In genomic region chr3:30443756-30444673, GRCh38 we compare ENCODE assay signal across 19 cellular contexts.
DNase-seq lines count a peak whose midpoint lies in the region; ATAC-seq, FAIRE-seq and TF ChIP-seq lines count a peak whose summit lies in the region.
"Had no signal": no experiment of that assay in that cellular context is flagged by ENCODE, and none has a peak within 500 bp of the region (broad histone marks: within the 10 kb centered on the region; RNA-seq: fewer than 3 reads in every experiment).

No MANE protein-coding gene starts in this region.

- intact Hi-C loops in testis (cut with DNase I; ENCODE audit: low total_unique reads) (no loop called here), mucosa of descending colon (cut with DNase I, micrococcal nuclease) (no loop called here)

- in situ Hi-C loops in KBM-7 (cut with MboI; ENCODE audit: low pct_unique_long_range_greater_than_20kb, low sequenced_read_pairs), result no loop called here

- H3K4me3 Mint-ChIP-seq in astrocyte (ENCODE audit: unreplicated experiment), result no peak overlapping the region
- no peak overlapping the region for H3K4me3 Mint-ChIP-seq in neural progenitor cell
- H3K4me3 Mint-ChIP-seq: activated CD8-positive, alpha-beta memory T cell treated with anti-CD3 and anti-CD28 coated beads, Interleukin-2, amount 10 ng/mL, durations not matched to agents 7 days and 5 days; effector memory CD8-positive, alpha-beta T cell; stimulated activated naive CD8-positive, alpha-beta T cell treated with anti-CD3 and anti-CD28 coated beads, Interleukin-15, amount 100 ng/mL, for 72 hours had no signal

- H3K9me3 ChIP-seq in astrocyte (ENCODE audit: insufficient read depth, low read depth, low read length) (no peaks in the 10 kb centered on the region), testis (no peaks in the 10 kb centered on the region), neural progenitor cell (ENCODE audit: low read depth) (no peaks in the 10 kb centered on the region), mucosa of descending colon (no peaks in the 10 kb centered on the region)
- H3K9me3 ChIP-seq: neutrophil had no signal

- H3K27me3 Mint-ChIP-seq in astrocyte (ENCODE audit: low read depth, unreplicated experiment), result no peaks in the 10 kb centered on the region
- no peaks in the 10 kb centered on the region for H3K27me3 Mint-ChIP-seq in neural progenitor cell (ENCODE audit: insufficient read depth, low read depth)
- H3K27me3 Mint-ChIP-seq: activated CD8-positive, alpha-beta memory T cell treated with anti-CD3 and anti-CD28 coated beads, Interleukin-2, amount 10 ng/mL, durations not matched to agents 7 days and 5 days; effector memory CD8-positive, alpha-beta T cell; stimulated activated naive CD8-positive, alpha-beta T cell treated with anti-CD3 and anti-CD28 coated beads, Interleukin-15, amount 100 ng/mL, for 72 hours had no signal

- no peaks in the 10 kb centered on the region for H4K20me1 ChIP-seq in astrocyte (ENCODE audit: insufficient read depth, low read length)
- no peaks in the 10 kb centered on the region for H4K20me1 ChIP-seq in neural progenitor cell (ENCODE audit: low read depth)

- no peaks in the 10 kb centered on the region for H3F3A ChIP-seq in neural progenitor cell (ENCODE audit: low read depth)

- H3K4me1 Mint-ChIP-seq in astrocyte (ENCODE audit: low read depth, unreplicated experiment) (peaks cover 20% of the 10 kb centered on the region), neural progenitor cell (peaks cover 5% of the 10 kb centered on the region)
- H3K4me1 Mint-ChIP-seq: activated CD8-positive, alpha-beta memory T cell treated with anti-CD3 and anti-CD28 coated beads, Interleukin-2, amount 10 ng/mL, durations not matched to agents 7 days and 5 days; stimulated activated naive CD8-positive, alpha-beta T cell treated with anti-CD3 and anti-CD28 coated beads, Interleukin-15, amount 100 ng/mL, for 72 hours had no signal

- ATAC-seq in mucosa of descending colon, result no peak
- ATAC-seq: activated CD4-positive, CD25-positive, alpha-beta regulatory T cell treated with anti-CD3 and anti-CD28 coated beads, Interleukin-2, amount 50 U/mL, for 24 hours; activated CD8-positive, alpha-beta memory T cell treated with anti-CD3 and anti-CD28 coated beads, Interleukin-2, amount 10 ng/mL, durations not matched to agents 7 days and 5 days; effector memory CD8-positive, alpha-beta T cell; stimulated activated naive CD8-positive, alpha-beta T cell treated with anti-CD3 and anti-CD28 coated beads, Interleukin-15, amount 100 ng/mL, for 72 hours had no signal

- no peaks in the 10 kb centered on the region for H3K36me3 Mint-ChIP-seq in astrocyte (ENCODE audit: low read depth, unreplicated experiment)
- H3K36me3 Mint-ChIP-seq in neural progenitor cell, result no peaks in the 10 kb centered on the region
- H3K36me3 Mint-ChIP-seq: activated CD8-positive, alpha-beta memory T cell treated with anti-CD3 and anti-CD28 coated beads, Interleukin-2, amount 10 ng/mL, durations not matched to agents 7 days and 5 days had no signal

- H3K79me2 ChIP-seq in astrocyte (ENCODE audit: insufficient read depth, low read length), result no peaks in the 10 kb centered on the region
- H3K79me2 ChIP-seq in neural progenitor cell (ENCODE audit: low read depth), result no peaks in the 10 kb centered on the region

- DNase-seq in KBM-7 (peak; percentile 43), astrocyte (ENCODE audit: low read depth) (peak; percentile 84), left kidney (ENCODE audit: low read depth, low spot score) (peak; percentile 6), testis (no peak), neural progenitor cell (ENCODE audit: low spot score) (no peak), NCI-H2171 (lab: John Stamatoyannopoulos, UW) (no peak), NCI-H146 (lab: John Stamatoyannopoulos, UW) (no peak), mucosa of descending colon (no peak)
- DNase-seq: activated CD8-positive, alpha-beta memory T cell treated with anti-CD3 and anti-CD28 coated beads, Interleukin-2, amount 10 ng/mL, durations not matched to agents 7 days and 5 days; activated gamma-delta T cell; effector memory CD8-positive, alpha-beta T cell; HCEC 1CT; NCI-H2171 treated with DMSO at 0.1 percent for 48 hours; NCI-H774; small intestine; stimulated activated naive CD8-positive, alpha-beta T cell treated with anti-CD3 and anti-CD28 coated beads, Interleukin-15, amount 100 ng/mL, for 72 hours had no signal

- H3K4me2 ChIP-seq in astrocyte (ENCODE audit: low read length), result no peak overlapping the region
- H3K4me2 ChIP-seq in neural progenitor cell, result no peak overlapping the region

- 72 to 78% methylated on average over 6 of the region's 6 CpGs for WGBS in testis, 2 donors

- TF ChIP-seq CTCF in astrocyte (IDR thresholded peaks at IDR 0.05; ENCODE audit: insufficient read depth, low read depth, low read length), result no peak
- no peak for TF ChIP-seq CTCF in testis (IDR thresholded peaks at IDR 0.05)
- no peak for TF ChIP-seq CTCF in neural progenitor cell (IDR thresholded peaks at IDR 0.05)
- TF ChIP-seq CTCF in mucosa of descending colon (IDR thresholded peaks at IDR 0.05), result no peak

- no peak for FAIRE-seq in astrocyte (lab: Jason Lieb, UNC)
- FAIRE-seq: small intestine had no signal

- H3K27me3 ChIP-seq in astrocyte (ENCODE audit: insufficient read depth, low read length), result no peaks in the 10 kb centered on the region
- H3K27me3 ChIP-seq in testis, result no peaks in the 10 kb centered on the region
- H3K27me3 ChIP-seq in neural progenitor cell, result no peaks in the 10 kb centered on the region
- H3K27me3 ChIP-seq: cardiac muscle cell, neutrophil had no signal

- H2AFZ ChIP-seq in astrocyte (ENCODE audit: low read depth, low read length) (no peak overlapping the region), neural progenitor cell (replicated peaks) (no peak overlapping the region)

- H3K27ac Mint-ChIP-seq in astrocyte (ENCODE audit: unreplicated experiment) (no peak overlapping the region), neural progenitor cell (no peak overlapping the region)
- H3K27ac Mint-ChIP-seq: activated CD8-positive, alpha-beta memory T cell treated with anti-CD3 and anti-CD28 coated beads, Interleukin-2, amount 10 ng/mL, durations not matched to agents 7 days and 5 days; effector memory CD8-positive, alpha-beta T cell; stimulated activated naive CD8-positive, alpha-beta T cell treated with anti-CD3 and anti-CD28 coated beads, Interleukin-15, amount 100 ng/mL, for 72 hours had no signal

- H3K27ac ChIP-seq in astrocyte (ENCODE audit: low read depth, low read length) (no peak overlapping the region), testis (peak overlapping the region; percentile 18 to 71), neural progenitor cell (no peak overlapping the region)
- H3K27ac ChIP-seq: cardiac muscle cell, neutrophil had no signal

- H3K36me3 ChIP-seq in astrocyte (ENCODE audit: insufficient read depth, low read length) (no peaks in the 10 kb centered on the region), testis (ENCODE audit: low read depth, missing control alignments) (no peaks in the 10 kb centered on the region), neural progenitor cell (no peaks in the 10 kb centered on the region), mucosa of descending colon (ENCODE audit: low read depth) (no peaks in the 10 kb centered on the region)
- H3K36me3 ChIP-seq: cardiac muscle cell, neutrophil had no signal

- no peaks in the 10 kb centered on the region for H3K9me3 Mint-ChIP-seq in astrocyte (ENCODE audit: unreplicated experiment)
- no peaks in the 10 kb centered on the region for H3K9me3 Mint-ChIP-seq in neural progenitor cell
- H3K9me3 Mint-ChIP-seq: effector memory CD8-positive, alpha-beta T cell had no signal

- TF ChIP-seq POLR2A in testis (IDR thresholded peaks at IDR 0.05), result no peak

- peaks cover 7% of the 10 kb centered on the region for H3K4me1 ChIP-seq in astrocyte (ENCODE audit: insufficient read depth, low read length)
- H3K4me1 ChIP-seq in testis, result peaks cover 16% of the 10 kb centered on the region
- peaks cover 9% of the 10 kb centered on the region for H3K4me1 ChIP-seq in neural progenitor cell
- no peaks in the 10 kb centered on the region for H3K4me1 ChIP-seq in mucosa of descending colon (ENCODE audit: low read depth)

- no peak overlapping the region for H3K4me3 ChIP-seq in astrocyte (ENCODE audit: insufficient read depth, low read depth, low read length)
- no peak overlapping the region for H3K4me3 ChIP-seq in testis
- H3K4me3 ChIP-seq in neural progenitor cell, result no peak overlapping the region
- no peak overlapping the region for H3K4me3 ChIP-seq in mucosa of descending colon
- H3K4me3 ChIP-seq: cardiac muscle cell had no signal

- H3K9ac ChIP-seq in astrocyte (ENCODE audit: low read length), result no peak overlapping the region
- H3K9ac ChIP-seq in neural progenitor cell, result no peak overlapping the region

Comparison
In these comparisons a context has a peak if more than half of its experiments do, and no peak if none do; other contexts are left out.
1. DNase-seq: peak in KBM-7 (single experiment), astrocyte (single experiment) and left kidney (single experiment); none in testis (single experiment), neural progenitor cell (single experiment), NCI-H2171 (single experiment), NCI-H146 (single experiment) and mucosa of descending colon (0 of 3).
2. H3K27ac ChIP-seq: peak in testis (2 of 2); none in astrocyte (single experiment) and neural progenitor cell (single experiment).